ENCODE assay signal across 29 cellular contexts in the genomic region with DNA sequence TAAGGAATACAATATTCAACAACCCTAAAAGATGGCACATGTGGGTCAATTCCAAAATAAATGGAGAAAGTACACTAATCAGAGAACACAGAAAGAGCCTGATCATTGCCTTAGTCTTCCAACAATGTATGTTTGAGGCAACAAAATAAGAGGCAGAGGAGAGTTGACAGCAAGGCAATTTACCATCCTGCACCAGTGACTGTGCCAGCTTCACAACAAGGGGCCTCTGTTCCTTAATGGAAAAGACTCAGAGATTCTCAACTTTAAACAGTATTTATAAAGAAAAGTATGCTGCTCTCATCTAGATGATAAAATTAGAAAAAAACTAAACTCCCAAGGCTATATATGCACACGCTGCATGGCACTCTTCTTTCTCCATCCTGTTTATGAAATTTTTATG.
"Had no signal": no experiment of that assay in that cellular context is flagged by ENCODE, and none has a peak within 500 bp of the region (broad histone marks: within the 10 kb centered on the region; RNA-seq: fewer than 3 reads in every experiment).

No MANE protein-coding gene starts in this region.

- H3K4me1 Mint-ChIP-seq: activated B cell treated with CpG ODN at 0.5 μM for 24 hours had no signal

- H3K27me3 ChIP-seq: adrenal gland, body of pancreas, breast epithelium had no signal

- DNase-seq: activated B cell treated with CpG ODN at 0.5 μM for 24 hours; activated CD4-positive, alpha-beta memory T cell treated with anti-CD3 and anti-CD28 coated beads for 36 hours; activated CD4-positive, alpha-beta T cell treated with anti-CD3 and anti-CD28 coated beads for 4 hours; activated CD4-positive, alpha-beta T cell treated with anti-CD3 and anti-CD28 coated beads, Interleukin-2, amount 50 U/mL, for 1 hour; activated CD4-positive, CD25-positive, alpha-beta regulatory T cell treated with anti-CD3 and anti-CD28 coated beads, Interleukin-2, amount 50 U/mL, for 72 hours; activated CD8-positive, alpha-beta memory T cell treated with anti-CD3 and anti-CD28 coated beads, Interleukin-2, amount 50 U/mL, for 4 hours; activated gamma-delta T cell treated with Interleukin-2 at 50 U/mL for 16 hours; activated naive CD4-positive, alpha-beta T cell treated with anti-CD3 and anti-CD28 coated beads for 36 hours; activated T-cell treated with anti-CD3 and anti-CD28 coated beads for 4 hours; activated T-cell treated with anti-CD3 and anti-CD28 coated beads, Interleukin-2, amount 50 U/mL, for 4 hours; adrenal gland; body of pancreas; NCI-H1105; NCI-H1436; NCI-H1694; NCI-H1930; NCI-H2081 treated with DMSO at 0.1 percent for 48 hours; NCI-H345; NCI-H524 treated with DMSO at 0.1 percent for 48 hours; SIG-M5; SW 1271; T-helper 1 cell; T-helper 2 cell; T-helper 9 cell had no signal

- H3K27me3 Mint-ChIP-seq: activated CD4-positive, alpha-beta memory T cell treated with anti-CD3 and anti-CD28 coated beads for 36 hours had no signal

- H3K4me3 Mint-ChIP-seq: activated B cell treated with CpG ODN at 0.5 μM for 24 hours; activated CD4-positive, alpha-beta memory T cell treated with anti-CD3 and anti-CD28 coated beads for 36 hours; activated naive CD4-positive, alpha-beta T cell treated with anti-CD3 and anti-CD28 coated beads for 36 hours; activated T-cell treated with anti-CD3 and anti-CD28 coated beads, Interleukin-2, amount 50 U/mL, for 4 hours; activated T-helper 1 cell treated with anti-CD3 and anti-CD28 coated beads, Interleukin-12 subunit alpha, Interleukin-12 subunit beta, Interleukin-2, Interleukin-4 antibody, amounts not matched to agents 30 ng/mL and 10 ng/mL and 1 ng/mL, durations not matched to agents 14 hours and 24 hours and 36 hours had no signal

- H3K9me3 Mint-ChIP-seq: activated CD4-positive, alpha-beta memory T cell treated with anti-CD3 and anti-CD28 coated beads for 36 hours; activated naive CD4-positive, alpha-beta T cell treated with anti-CD3 and anti-CD28 coated beads, Interleukin-2, amount 50 U/mL, for 72 hours; activated T-cell treated with anti-CD3 and anti-CD28 coated beads, Interleukin-2, amount 50 U/mL, for 4 hours; activated T-helper 1 cell treated with anti-CD3 and anti-CD28 coated beads, Interleukin-12 subunit alpha, Interleukin-12 subunit beta, Interleukin-2, Interleukin-4 antibody, amounts not matched to agents 30 ng/mL and 10 ng/mL and 1 ng/mL, durations not matched to agents 14 hours and 24 hours and 36 hours had no signal

- H3K36me3 Mint-ChIP-seq: activated CD4-positive, alpha-beta memory T cell treated with anti-CD3 and anti-CD28 coated beads for 36 hours; activated naive CD4-positive, alpha-beta T cell treated with anti-CD3 and anti-CD28 coated beads, Interleukin-2, amount 50 U/mL, for 72 hours had no signal

- ATAC-seq: activated naive CD4-positive, alpha-beta T cell treated with anti-CD3 and anti-CD28 coated beads, Interleukin-2, amount 50 U/mL, for 72 hours; activated T-cell treated with anti-CD3 and anti-CD28 coated beads, Interleukin-2, amount 50 U/mL, for 4 hours; body of pancreas; Panc1; Right ventricle myocardium inferior had no signal

- H3K27ac Mint-ChIP-seq: activated B cell treated with CpG ODN at 0.5 μM for 24 hours; activated CD4-positive, alpha-beta memory T cell treated with anti-CD3 and anti-CD28 coated beads for 36 hours; activated naive CD4-positive, alpha-beta T cell treated with anti-CD3 and anti-CD28 coated beads for 36 hours; activated naive CD4-positive, alpha-beta T cell treated with anti-CD3 and anti-CD28 coated beads, Interleukin-2, amount 50 U/mL, for 72 hours; activated T-helper 1 cell treated with anti-CD3 and anti-CD28 coated beads, Interleukin-12 subunit alpha, Interleukin-12 subunit beta, Interleukin-2, Interleukin-4 antibody, amounts not matched to agents 30 ng/mL and 10 ng/mL and 1 ng/mL, durations not matched to agents 14 hours and 24 hours and 36 hours had no signal

- H3K36me3 ChIP-seq: adrenal gland, breast epithelium had no signal

- H3K4me3 ChIP-seq: adrenal gland, body of pancreas, breast epithelium had no signal
